10 cellular contexts compared by ENCODE assay signal in the genomic region with DNA sequence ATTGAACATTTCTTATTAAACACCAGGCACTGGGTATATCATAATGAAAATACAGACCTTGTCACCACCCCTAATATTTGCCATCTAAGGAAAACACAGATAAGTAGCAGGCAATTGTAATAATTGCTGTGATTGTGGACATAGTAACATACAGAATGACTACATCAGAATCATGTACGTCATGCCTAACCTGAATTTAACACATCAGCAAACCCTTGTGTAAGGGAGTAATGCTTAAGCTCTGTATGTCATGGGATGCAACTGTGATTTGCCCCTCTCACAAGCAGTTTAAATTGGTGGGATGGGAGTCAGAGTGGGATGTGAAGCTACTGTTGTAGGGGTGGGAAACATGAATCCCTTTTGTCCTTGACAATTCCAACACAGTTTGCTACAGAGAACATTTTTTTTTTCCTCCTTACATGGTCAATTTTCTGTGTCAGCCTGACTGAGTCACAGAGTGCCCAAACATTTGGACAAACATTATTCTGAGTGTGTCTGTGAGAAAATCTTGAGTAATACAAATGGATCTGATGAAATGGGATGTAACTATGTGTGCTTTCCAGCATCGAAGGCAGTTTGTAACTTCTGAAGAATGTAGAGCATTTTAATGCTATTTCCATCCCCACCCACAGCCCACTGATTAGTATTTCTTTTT.
A peak's percentile ranks its signal among the peaks of the same experiment; 100 is the strongest.
DNase-seq lines count a peak whose midpoint lies in the region; ATAC-seq and TF ChIP-seq lines count a peak whose summit lies in the region.
"Had no signal": no experiment of that assay in that cellular context is flagged by ENCODE, and none has a peak within 500 bp of the region (broad histone marks: within the 10 kb centered on the region; RNA-seq: fewer than 3 reads in every experiment).

No MANE protein-coding gene starts in this region.

- peak overlapping the region; percentile 79 for H3K27ac Mint-ChIP-seq in mesothelial cell of epicardium
- H3K27ac Mint-ChIP-seq in naive thymus-derived CD4-positive, alpha-beta T cell, result no peak overlapping the region

- no peaks in the 10 kb centered on the region for H3K27me3 ChIP-seq in BJ (ENCODE audit: control insufficient read depth, insufficient read depth, low read length)
- H3K27me3 ChIP-seq in WERI-Rb-1 (ENCODE audit: insufficient read depth, low read depth, severe bottlenecking), result no peaks in the 10 kb centered on the region
- H3K27me3 ChIP-seq in naive thymus-derived CD4-positive, alpha-beta T cell (ENCODE audit: control insufficient read depth in 2 of 2, insufficient read depth in 2 of 2, low read length in 2 of 2), result no peaks in the 10 kb centered on the region
- no peaks in the 10 kb centered on the region for H3K27me3 ChIP-seq in left ventricle myocardium inferior (ENCODE audit: low read depth)
- H3K27me3 ChIP-seq: right atrium auricular region had no signal

- CTCF ChIA-PET in BJ (lab: Yijun Ruan, JAX), result interaction anchor here (2.0 kb wide), 1 partner anchor 18 kb away, joined by 4 read pairs; no protein-coding TSS in a partner anchor
- CTCF ChIA-PET in naive thymus-derived CD4-positive, alpha-beta T cell (lab: Charles Lee), result interaction anchor here (0.7 kb wide), 1 partner anchor 17 kb away, joined by 3 read pairs; no protein-coding TSS in a partner anchor

- H3K4me1 ChIP-seq in naive thymus-derived CD4-positive, alpha-beta T cell (ENCODE audit: control insufficient read depth in 2 of 2, insufficient read depth in 2 of 2, low read length in 2 of 2), result no peaks in the 10 kb centered on the region
- no peaks in the 10 kb centered on the region for H3K4me1 ChIP-seq in left ventricle myocardium inferior
- H3K4me1 ChIP-seq: right atrium auricular region had no signal

- no peak overlapping the region for H3K4me3 Mint-ChIP-seq in mesothelial cell of epicardium
- H3K4me3 Mint-ChIP-seq in naive thymus-derived CD4-positive, alpha-beta T cell, result no peak overlapping the region

- H3K4me3 ChIP-seq in BJ (ENCODE audit: low read depth, low read length) (no peak overlapping the region), cardiac fibroblast (replicated peaks in 1 of 2; ENCODE audit: low read depth in 2 of 2, low read length in 2 of 2) (no peak overlapping the region), WERI-Rb-1 (ENCODE audit: low read depth, low read length) (no peak overlapping the region), left ventricle myocardium inferior (no peak overlapping the region)
- no peak overlapping the region for H3K4me3 ChIP-seq in naive thymus-derived CD4-positive, alpha-beta T cell (ENCODE audit: low read length)
- H3K4me3 ChIP-seq: right atrium auricular region had no signal

- peaks cover 18% of the 10 kb centered on the region for H3K4me1 Mint-ChIP-seq in mesothelial cell of epicardium
- no peaks in the 10 kb centered on the region for H3K4me1 Mint-ChIP-seq in naive thymus-derived CD4-positive, alpha-beta T cell

- H3K9me3 ChIP-seq in WERI-Rb-1 (ENCODE audit: severe bottlenecking) (peaks cover 3% of the 10 kb centered on the region), left ventricle myocardium inferior (replicated peaks) (peaks cover 38% of the 10 kb centered on the region)
- peaks cover 0 to 2% (median 0%) of the 10 kb centered on the region in 3 experiments for H3K9me3 ChIP-seq in naive thymus-derived CD4-positive, alpha-beta T cell (ENCODE audit: control insufficient read depth in 2 of 3, low read length in 3 of 3)

- no peak for ATAC-seq in naive thymus-derived CD4-positive, alpha-beta T cell

- TF ChIP-seq CTCF in BJ (IDR thresholded peaks at IDR 0.05; ENCODE audit: insufficient read depth, low read depth, low read length) (no peak), cardiac fibroblast (IDR thresholded peaks at IDR 0.05; ENCODE audit: low read depth, low read length) (no peak), mesothelial cell of epicardium (IDR thresholded peaks at IDR 0.05; ENCODE audit: unreplicated experiment) (no peak), WERI-Rb-1 (IDR thresholded peaks at IDR 0.05; ENCODE audit: low read depth, low read length) (no peak), left ventricle myocardium inferior (IDR thresholded peaks at IDR 0.05; ENCODE audit: borderline replicate concordance) (no peak)

- POLR2A ChIA-PET in BJ (lab: Charles Lee), result no interaction called here
- POLR2A ChIA-PET in naive thymus-derived CD4-positive, alpha-beta T cell (lab: Charles Lee), result no interaction called here

- peaks cover 6% of the 10 kb centered on the region for H3K36me3 Mint-ChIP-seq in mesothelial cell of epicardium
- H3K36me3 Mint-ChIP-seq in naive thymus-derived CD4-positive, alpha-beta T cell, result no peaks in the 10 kb centered on the region

- no peaks in the 10 kb centered on the region for H3K36me3 ChIP-seq in BJ (ENCODE audit: control insufficient read depth, insufficient read depth, low read length)
- H3K36me3 ChIP-seq in WERI-Rb-1, result no peaks in the 10 kb centered on the region
- H3K36me3 ChIP-seq in naive thymus-derived CD4-positive, alpha-beta T cell (ENCODE audit: control insufficient read depth in 2 of 3, insufficient read depth in 3 of 3, low read length in 3 of 3), result no peaks in the 10 kb centered on the region
- H3K36me3 ChIP-seq in left ventricle myocardium inferior, result no peaks in the 10 kb centered on the region
- H3K36me3 ChIP-seq: right atrium auricular region had no signal

- no peaks in the 10 kb centered on the region for H3K27me3 Mint-ChIP-seq in mesothelial cell of epicardium (ENCODE audit: low read depth)
- no peaks in the 10 kb centered on the region for H3K27me3 Mint-ChIP-seq in naive thymus-derived CD4-positive, alpha-beta T cell

- DNase-seq in BJ (ENCODE audit: low read depth), result peak; percentile 92
- peak; percentile 91 for DNase-seq in NCI-H460 (ENCODE audit: extremely low read depth, low read depth)
- peak; percentile 85 to 99 for DNase-seq in cardiac fibroblast (ENCODE audit: low read depth in 2 of 2)
- no peak for DNase-seq in mesothelial cell of epicardium (ENCODE audit: low spot score in 2 of 2, unreplicated experiment in 2 of 2)
- no peak for DNase-seq in WERI-Rb-1
- no peak for DNase-seq in naive thymus-derived CD4-positive, alpha-beta T cell
- DNase-seq in left ventricle myocardium inferior, result no peak
- no peak for DNase-seq in midbrain (lab: John Stamatoyannopoulos, UW)

- intact Hi-C loops in naive thymus-derived CD4-positive, alpha-beta T cell (cut with micrococcal nuclease), result no loop called here
- intact Hi-C loops in left ventricle myocardium inferior (cut with micrococcal nuclease), result no loop called here

- H3K27ac ChIP-seq in WERI-Rb-1, result no peak overlapping the region
- H3K27ac ChIP-seq in naive thymus-derived CD4-positive, alpha-beta T cell (ENCODE audit: low read depth, low read length), result no peak overlapping the region
- H3K27ac ChIP-seq in left ventricle myocardium inferior (replicated peaks), result no peak overlapping the region
- H3K27ac ChIP-seq: right atrium auricular region, VCaP had no signal

- H3K9me3 Mint-ChIP-seq in mesothelial cell of epicardium, result peaks cover 30% of the 10 kb centered on the region
- peaks cover 3 to 44% (median 8%) of the 10 kb centered on the region in 11 donors for H3K9me3 Mint-ChIP-seq in naive thymus-derived CD4-positive, alpha-beta T cell

Comparison
In these comparisons a context has a peak if more than half of its experiments do, and no peak if none do; other contexts are left out.
1. DNase-seq: peak in BJ (single experiment), NCI-H460 (single experiment) and cardiac fibroblast (2 of 2); none in mesothelial cell of epicardium (0 of 2), WERI-Rb-1 (single experiment), naive thymus-derived CD4-positive, alpha-beta T cell (0 of 9), left ventricle myocardium inferior (single experiment) and midbrain (single experiment).